In genomic region chr4:95158626-95159025, GRCh38 we compare ENCODE assay signal across 29 cellular contexts.
"Had no signal": no experiment of that assay in that cellular context is flagged by ENCODE, and none has a peak within 500 bp of the region (broad histone marks: within the 10 kb centered on the region; RNA-seq: fewer than 3 reads in every experiment).

No MANE protein-coding gene starts in this region.

- H3K4me1 ChIP-seq: esophagus muscularis mucosa, left ventricle myocardium inferior, prostate gland had no signal

- FAIRE-seq: urothelium cell line had no signal

- H3K9me3 ChIP-seq: esophagus muscularis mucosa, heart right ventricle, left ventricle myocardium inferior, mucosa of descending colon, ovary, prostate gland, thoracic aorta had no signal

- H3K4me3 ChIP-seq: esophagus muscularis mucosa, heart right ventricle, left ventricle myocardium inferior, lung, mucosa of descending colon, ovary, prostate gland, skin epidermis, thoracic aorta had no signal

- ATAC-seq: activated CD4-positive, CD25-positive, alpha-beta regulatory T cell treated with anti-CD3 and anti-CD28 coated beads, Interleukin-2, amount 50 U/mL, for 24 hours; heart right ventricle; mucosa of descending colon; natural killer cell treated with Interleukin-12 subunit alpha and Interleukin-12 subunit beta and Interleukin-15 and Interleukin-18, amount 100 ng/mL, for 72 hours; sciatic nerve; stimulated activated memory B cell treated with anti-CD40 and anti-IgM and Interleukin-4, amounts not matched to agents 10 μg/mL and 1 μg/mL and 100 μg/mL, for 72 hours had no signal

- H3K36me3 Mint-ChIP-seq: natural killer cell treated with Interleukin-12 subunit alpha and Interleukin-12 subunit beta and Interleukin-15 and Interleukin-18, amount 100 ng/mL, for 72 hours; stimulated activated memory B cell treated with anti-CD40 and anti-IgM and Interleukin-4, amounts not matched to agents 10 μg/mL and 1 μg/mL and 100 μg/mL, for 72 hours had no signal

- H3K4me3 Mint-ChIP-seq: activated CD4-positive, alpha-beta memory T cell treated with anti-CD3 and anti-CD28 coated beads, Interleukin-2, amount 10 ng/mL, durations not matched to agents 7 days and 5 days; activated naive CD4-positive, alpha-beta T cell treated with anti-CD3 and anti-CD28 coated beads, Interleukin-2, amount 10 ng/mL, durations not matched to agents 7 days and 5 days; activated T-cell treated with anti-CD3 and anti-CD28 coated beads, Interleukin-2, amount 50 U/mL, for 24 hours; natural killer cell treated with Interleukin-12 subunit alpha and Interleukin-12 subunit beta and Interleukin-15 and Interleukin-18, amount 100 ng/mL, for 72 hours; stimulated activated memory B cell treated with anti-CD40 and anti-IgM and Interleukin-4, amounts not matched to agents 10 μg/mL and 1 μg/mL and 100 μg/mL, for 72 hours had no signal

- H3K4me1 Mint-ChIP-seq: stimulated activated memory B cell treated with anti-CD40 and anti-IgM and Interleukin-4, amounts not matched to agents 10 μg/mL and 1 μg/mL and 100 μg/mL, for 72 hours had no signal

- H3K27me3 Mint-ChIP-seq: activated T-cell treated with anti-CD3 and anti-CD28 coated beads, Interleukin-2, amount 50 U/mL, for 24 hours had no signal

- H3K27ac Mint-ChIP-seq: activated CD4-positive, alpha-beta memory T cell treated with anti-CD3 and anti-CD28 coated beads, Interleukin-2, amount 10 ng/mL, durations not matched to agents 7 days and 5 days; activated naive CD4-positive, alpha-beta T cell treated with anti-CD3 and anti-CD28 coated beads, Interleukin-2, amount 10 ng/mL, durations not matched to agents 7 days and 5 days; activated T-cell treated with anti-CD3 and anti-CD28 coated beads, Interleukin-2, amount 50 U/mL, for 24 hours; stimulated activated memory B cell treated with anti-CD40 and anti-IgM and Interleukin-4, amounts not matched to agents 10 μg/mL and 1 μg/mL and 100 μg/mL, for 72 hours had no signal

- H3K9me3 Mint-ChIP-seq: activated CD4-positive, alpha-beta memory T cell treated with anti-CD3 and anti-CD28 coated beads, Interleukin-2, amount 10 ng/mL, durations not matched to agents 7 days and 5 days; activated naive CD4-positive, alpha-beta T cell treated with anti-CD3 and anti-CD28 coated beads, Interleukin-2, amount 10 ng/mL, durations not matched to agents 7 days and 5 days; activated T-cell treated with anti-CD3 and anti-CD28 coated beads, Interleukin-2, amount 50 U/mL, for 24 hours; natural killer cell treated with Interleukin-12 subunit alpha and Interleukin-12 subunit beta and Interleukin-15 and Interleukin-18, amount 100 ng/mL, for 72 hours; stimulated activated memory B cell treated with anti-CD40 and anti-IgM and Interleukin-4, amounts not matched to agents 10 μg/mL and 1 μg/mL and 100 μg/mL, for 72 hours had no signal

- H3K36me3 ChIP-seq: heart right ventricle, left ventricle myocardium inferior, ovary, prostate gland, thoracic aorta had no signal

- DNase-seq: activated CD4-positive, alpha-beta memory T cell treated with anti-CD3 and anti-CD28 coated beads, Interleukin-2, amount 10 ng/mL, durations not matched to agents 7 days and 5 days; activated CD4-positive, alpha-beta T cell treated with anti-CD3 and anti-CD28 coated beads for 48 hours; activated CD8-positive, alpha-beta memory T cell treated with anti-CD3 and anti-CD28 coated beads, Interleukin-2, amount 50 U/mL, for 48 hours; activated gamma-delta T cell; activated naive CD4-positive, alpha-beta T cell treated with anti-CD3 and anti-CD28 coated beads, Interleukin-2, amount 10 ng/mL, durations not matched to agents 7 days and 5 days; activated T-cell treated with anti-CD3 and anti-CD28 coated beads, Interleukin-2, amount 50 U/mL, for 24 hours; amygdala; foreskin melanocyte; heart right ventricle; kidney glomerular epithelial cell; left ventricle myocardium inferior; mucosa of descending colon; ovary; retina; stimulated activated CD4-positive, alpha-beta T cell treated with anti-CD3 and anti-CD28 coated beads, Interleukin-1b, Interleukin-23, amount 100 ng/mL, for 48 hours; stimulated activated CD4-positive, alpha-beta T cell treated with anti-CD3 and anti-CD28 coated beads, Interleukin-4, amount 100 ng/mL, for 4 hours; stimulated activated CD8-positive, alpha-beta memory T cell treated with anti-CD3 and anti-CD28 coated beads, Interleukin-4, amount 100 ng/mL, for 48 hours; trophoblast cell had no signal

- H3K27ac ChIP-seq: esophagus muscularis mucosa, heart right ventricle, left ventricle myocardium inferior, ovary, prostate gland, skin epidermis, thoracic aorta, VCaP had no signal

- H3K27me3 ChIP-seq: esophagus muscularis mucosa, heart right ventricle, ovary had no signal
